In genomic region chr5:834013-834412, GRCh38 we compare ENCODE assay signal across 2 cellular contexts. TPM values are rescaled to one million over a fixed set of nuclear protein-coding genes. Genes with fewer than 3 reads are reported as not detected.
"Had no signal": no experiment of that assay in that cellular context is flagged by ENCODE, and none has a peak within 500 bp of the region (broad histone marks: within the 10 kb centered on the region; RNA-seq: fewer than 3 reads in every experiment).

No MANE protein-coding gene starts in this region.

RNA-seq across cellular contexts. Expression of gene ZDHHC11B, which starts 49.5 kb away (rescaled TPM):
- total RNA-seq: dermis microvascular lymphatic vessel endothelial cell, glomerular endothelial cell had no signal
